In the genomic region with DNA sequence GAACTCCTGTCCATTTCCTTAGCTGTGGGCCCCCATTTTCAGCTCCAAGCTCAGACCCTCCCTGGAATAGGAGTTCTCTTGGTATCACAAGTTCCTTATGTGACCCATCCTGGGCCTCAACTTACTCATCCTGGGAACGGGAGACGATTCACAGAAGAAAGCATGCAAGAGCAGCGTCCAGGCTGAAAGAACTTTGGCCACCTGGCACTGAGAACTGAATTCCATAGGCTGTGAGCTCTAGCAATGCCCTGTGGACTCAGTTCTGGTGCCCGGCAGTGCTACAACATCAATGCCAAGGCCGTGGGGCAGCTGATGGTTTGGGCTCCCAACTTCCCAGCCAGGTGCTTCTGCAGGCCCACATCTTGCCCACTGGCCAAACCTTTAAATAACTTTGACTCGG, we compare ENCODE assay signal across 12 cellular contexts. TPM values are rescaled to one million over a fixed set of nuclear protein-coding genes. Genes with fewer than 3 reads are reported as not detected.
DNase-seq lines count a peak whose midpoint lies in the region; ATAC-seq and TF ChIP-seq lines count a peak whose summit lies in the region.
"Had no signal": no experiment of that assay in that cellular context is flagged by ENCODE, and none has a peak within 500 bp of the region (broad histone marks: within the 10 kb centered on the region; RNA-seq: fewer than 3 reads in every experiment).

No MANE protein-coding gene starts in this region.

- H3K27ac Mint-ChIP-seq in activated CD4-positive, alpha-beta T cell treated with anti-CD3 and anti-CD28 coated beads for 36 hours = peak overlapping the region; percentile 93
- H3K27ac Mint-ChIP-seq in activated CD4-positive, alpha-beta memory T cell treated with anti-CD3 and anti-CD28 coated beads for 36 hours = peak overlapping the region; percentile 91

- TF ChIP-seq CTCF in hepatocyte (IDR thresholded peaks at IDR 0.05; ENCODE audit: poor library complexity) (no peak), gastroesophageal sphincter (IDR thresholded peaks at IDR 0.05) (no peak)

- no peaks in the 10 kb centered on the region for H3K9me3 Mint-ChIP-seq in activated CD4-positive, alpha-beta T cell treated with anti-CD3 and anti-CD28 coated beads for 36 hours (ENCODE audit: low read depth)
- no peaks in the 10 kb centered on the region for H3K9me3 Mint-ChIP-seq in activated CD4-positive, alpha-beta memory T cell treated with anti-CD3 and anti-CD28 coated beads for 36 hours

- no peak overlapping the region for H3K27ac ChIP-seq in hepatocyte
- no peak overlapping the region for H3K27ac ChIP-seq in gastroesophageal sphincter
- H3K27ac ChIP-seq: prostate gland, suprapubic skin had no signal

- CTCF ChIA-PET in activated CD4-positive, alpha-beta T cell treated with anti-CD3 and anti-CD28 coated beads for 36 hours (lab: Charles Lee) = interaction anchor here (0.9 to 3.6 kb wide), 6 partner anchors 14 to 84 kb away, joined by 3 to 26 read pairs (median 4); partner anchors contain the start of genes C10orf95 and FBXL15
- CTCF ChIA-PET in activated CD4-positive, alpha-beta memory T cell treated with anti-CD3 and anti-CD28 coated beads for 36 hours (lab: Charles Lee) = interaction anchor here (1.4 to 2.4 kb wide), 10 partner anchors 12 to 207 kb away, joined by 3 to 12 read pairs (median 7); partner anchors contain the start of genes C10orf95 and FBXL15

- H2AFZ ChIP-seq in hepatocyte = no peak overlapping the region

- DNase-seq in activated CD4-positive, alpha-beta T cell treated with anti-CD3 and anti-CD28 coated beads for 36 hours = no peak
- DNase-seq in activated CD4-positive, alpha-beta T cell treated with anti-CD3 and anti-CD28 coated beads, Interleukin-2, amount 50 U/mL, for 48 hours = no peak
- no peak for DNase-seq in activated CD4-positive, alpha-beta memory T cell treated with anti-CD3 and anti-CD28 coated beads for 36 hours
- DNase-seq in hepatocyte (ENCODE audit: low spot score) (no peak), skeletal muscle cell (ENCODE audit: low read depth) (no peak)
- DNase-seq: NCI-H446 treated with DMSO at 0.1 percent for 48 hours had no signal

- intact Hi-C loops in activated CD4-positive, alpha-beta T cell treated with anti-CD3 and anti-CD28 coated beads for 36 hours (cut with DNase I, micrococcal nuclease) = loop anchor here in 1 of 2 experiments (10.0 kb wide), 1 partner anchor 958 kb away; the partner anchor contains the start of genes ATP5MK and PDCD11
- intact Hi-C loops in activated CD4-positive, alpha-beta memory T cell treated with anti-CD3 and anti-CD28 coated beads for 36 hours (cut with micrococcal nuclease) = no loop called here

- H3K79me2 ChIP-seq in hepatocyte = peaks cover 7% of the 10 kb centered on the region

- H3K4me1 ChIP-seq in hepatocyte (ENCODE audit: insufficient read depth) (peaks cover 27% of the 10 kb centered on the region), gastroesophageal sphincter (peaks cover 0 to 30% (median 6%) of the 10 kb centered on the region in 3 donors)

- H3K27me3 Mint-ChIP-seq in activated CD4-positive, alpha-beta T cell treated with anti-CD3 and anti-CD28 coated beads for 36 hours = no peaks in the 10 kb centered on the region
- no peaks in the 10 kb centered on the region for H3K27me3 Mint-ChIP-seq in activated CD4-positive, alpha-beta memory T cell treated with anti-CD3 and anti-CD28 coated beads for 36 hours

- H3K4me3 ChIP-seq in hepatocyte (no peak overlapping the region), skeletal muscle cell (ENCODE audit: low read depth, low read length) (peak overlapping the region; percentile 47), gastroesophageal sphincter (no peak overlapping the region)
- H3K4me3 ChIP-seq: prostate gland had no signal

- no peaks in the 10 kb centered on the region for H3K36me3 ChIP-seq in hepatocyte (replicated peaks; ENCODE audit: insufficient read depth, low read depth)
- H3K36me3 ChIP-seq in gastroesophageal sphincter = no peaks in the 10 kb centered on the region
- H3K36me3 ChIP-seq: prostate gland, suprapubic skin had no signal

- H3K9me3 ChIP-seq in hepatocyte (ENCODE audit: low read depth) = no peaks in the 10 kb centered on the region
- H3K9me3 ChIP-seq in gastroesophageal sphincter = no peaks in the 10 kb centered on the region
- H3K9me3 ChIP-seq: prostate gland, suprapubic skin had no signal

- TF ChIP-seq EP300 in gastroesophageal sphincter (IDR thresholded peaks at IDR 0.05) = no peak

- no peak for TF ChIP-seq POLR2A in GM18505 (IDR thresholded peaks at IDR 0.05; ENCODE audit: borderline replicate concordance, extremely low read depth, insufficient read depth, insufficient read length)
- no peak for TF ChIP-seq POLR2A in gastroesophageal sphincter (IDR thresholded peaks at IDR 0.05)

- H3K27me3 ChIP-seq in hepatocyte = no peaks in the 10 kb centered on the region
- H3K27me3 ChIP-seq in gastroesophageal sphincter = peaks cover 44% of the 10 kb centered on the region

- peak overlapping the region; percentile 77 for H3K4me3 Mint-ChIP-seq in activated CD4-positive, alpha-beta T cell treated with anti-CD3 and anti-CD28 coated beads for 36 hours
- peak overlapping the region; percentile 75 for H3K4me3 Mint-ChIP-seq in activated CD4-positive, alpha-beta memory T cell treated with anti-CD3 and anti-CD28 coated beads for 36 hours

- POLR2A ChIA-PET in activated CD4-positive, alpha-beta T cell treated with anti-CD3 and anti-CD28 coated beads for 36 hours (lab: Charles Lee) = interaction anchor here (0.6 to 0.8 kb wide), 3 partner anchors 14 to 41 kb away, joined by 3 to 9 read pairs (median 4); partner anchors contain the start of gene NFKB2
- POLR2A ChIA-PET in activated CD4-positive, alpha-beta memory T cell treated with anti-CD3 and anti-CD28 coated beads for 36 hours (lab: Charles Lee) = interaction anchor here (1.6 to 5.1 kb wide), 4 partner anchors 14 to 42 kb away, joined by 3 to 56 read pairs (median 24); partner anchors contain the start of genes C10orf95, FBXL15 and NFKB2

- no peak for ATAC-seq in activated CD4-positive, alpha-beta T cell treated with anti-CD3 and anti-CD28 coated beads for 36 hours
- ATAC-seq in GM18505 (IDR thresholded peaks at IDR 0.05; ENCODE audit: unreplicated experiment) (no peak), gastroesophageal sphincter (no peak), HG02642 (IDR thresholded peaks at IDR 0.05; ENCODE audit: poor library complexity, unreplicated experiment) (no peak)

- H3K4me2 ChIP-seq in hepatocyte = peak overlapping the region; percentile 71

- peaks cover 9% of the 10 kb centered on the region for H3K36me3 Mint-ChIP-seq in activated CD4-positive, alpha-beta T cell treated with anti-CD3 and anti-CD28 coated beads for 36 hours (ENCODE audit: low read depth)
- peaks cover 10% of the 10 kb centered on the region for H3K36me3 Mint-ChIP-seq in activated CD4-positive, alpha-beta memory T cell treated with anti-CD3 and anti-CD28 coated beads for 36 hours

- no peaks in the 10 kb centered on the region for H4K20me1 ChIP-seq in hepatocyte (ENCODE audit: insufficient read depth, poor library complexity, severe bottlenecking)

- no peaks in the 10 kb centered on the region for H3K9me2 ChIP-seq in hepatocyte (replicated peaks; ENCODE audit: insufficient read depth)

- 90% methylated on average over 6 of the region's 6 CpGs for WGBS in hepatocyte (ENCODE audit: low lambda C conversion rate, missing lambda C conversion rate)
- WGBS in gastroesophageal sphincter (ENCODE audit: low coverage in 1 of 2), 2 donors = no CpG with 5 or more reads among the region's 6 CpGs

- peaks cover 46% of the 10 kb centered on the region for H3K4me1 Mint-ChIP-seq in activated CD4-positive, alpha-beta T cell treated with anti-CD3 and anti-CD28 coated beads for 36 hours
- H3K4me1 Mint-ChIP-seq in activated CD4-positive, alpha-beta memory T cell treated with anti-CD3 and anti-CD28 coated beads for 36 hours (ENCODE audit: low read depth) = peaks cover 48% of the 10 kb centered on the region

RNA-seq across cellular contexts. Expression of gene CUEDC2, which starts 3.9 kb away (rescaled TPM):
- 10 to 100 TPM; 60.8 to 72.7 TPM for total RNA-seq in activated CD4-positive, alpha-beta T cell treated with anti-CD3 and anti-CD28 coated beads for 36 hours
- total RNA-seq in activated CD4-positive, alpha-beta memory T cell treated with anti-CD3 and anti-CD28 coated beads for 36 hours = 10 to 100 TPM; 68.6 to 68.9 TPM
- total RNA-seq in hepatocyte = 37.9 and 45.4 TPM in 2 replicates
- 77.9 and 79.9 TPM in 2 replicates for polyA plus RNA-seq in hepatocyte
- total RNA-seq in gastroesophageal sphincter = 10 to 100 TPM; 61.4 to 84.3 (median 67.5) TPM

RNA-seq across cellular contexts. Expression of gene C10orf95, which starts 15.0 kb away (rescaled TPM):
- under 1 TPM; 0.27 to 0.32 TPM for total RNA-seq in activated CD4-positive, alpha-beta T cell treated with anti-CD3 and anti-CD28 coated beads for 36 hours
- total RNA-seq in activated CD4-positive, alpha-beta memory T cell treated with anti-CD3 and anti-CD28 coated beads for 36 hours = under 1 TPM; 0.19 to 0.48 TPM
- total RNA-seq in hepatocyte (5.6 and 7.7 TPM in 2 replicates), gastroesophageal sphincter (not detected)
- polyA plus RNA-seq in hepatocyte = 5.2 and 8.3 TPM in 2 replicates
- total RNA-seq: A172 had no signal

RNA-seq across cellular contexts. Expression of gene FBXL15, which starts 15.7 kb away (rescaled TPM):
- 10 to 100 TPM in 1 of 2 experiments, 1 to 10 TPM in 1; 5.4 to 11.9 TPM for total RNA-seq in activated CD4-positive, alpha-beta T cell treated with anti-CD3 and anti-CD28 coated beads for 36 hours
- 10 to 100 TPM; 10.8 to 11.4 TPM for total RNA-seq in activated CD4-positive, alpha-beta memory T cell treated with anti-CD3 and anti-CD28 coated beads for 36 hours
- total RNA-seq in hepatocyte (16.3 and 25.0 TPM in 2 replicates), gastroesophageal sphincter (10 to 100 TPM; 18.6 to 41.9 (median 26.1) TPM)
- polyA plus RNA-seq in hepatocyte = 42.3 and 47.4 TPM in 2 replicates

RNA-seq across cellular contexts. Expression of gene PSD, which starts 17.7 kb away (rescaled TPM):
- 10 to 100 TPM in 1 of 2 experiments, 1 to 10 TPM in 1; 9.1 to 11.2 TPM for total RNA-seq in activated CD4-positive, alpha-beta T cell treated with anti-CD3 and anti-CD28 coated beads for 36 hours
- 1 to 10 TPM; 4.2 to 4.4 TPM for total RNA-seq in activated CD4-positive, alpha-beta memory T cell treated with anti-CD3 and anti-CD28 coated beads for 36 hours
- total RNA-seq in hepatocyte (9.9 and 13.1 TPM in 2 replicates), gastroesophageal sphincter (100 to 1,000 TPM in 1 of 4 donors, 10 to 100 TPM in 3; 28.6 to 195 (median 41.4) TPM)
- polyA plus RNA-seq in hepatocyte = 20.1 and 21.5 TPM in 2 replicates
- total RNA-seq: A172 had no signal

RNA-seq across cellular contexts. Expression of gene NFKB2, which starts 40.8 kb away (rescaled TPM):
- total RNA-seq in activated CD4-positive, alpha-beta T cell treated with anti-CD3 and anti-CD28 coated beads for 36 hours = 100 to 1,000 TPM; 228 to 238 TPM
- total RNA-seq in activated CD4-positive, alpha-beta memory T cell treated with anti-CD3 and anti-CD28 coated beads for 36 hours = 100 to 1,000 TPM; 241 to 242 TPM
- 13.0 and 23.2 TPM in 2 replicates for total RNA-seq in hepatocyte
- 27.4 and 29.6 TPM in 2 replicates for polyA plus RNA-seq in hepatocyte
- total RNA-seq in gastroesophageal sphincter = 10 to 100 TPM; 20.5 to 31.6 (median 24.8) TPM
